In genomic region chr10:119596537-119597404, GRCh38 we compare ENCODE assay signal across 1 cellular context.
A peak's percentile ranks its signal among the peaks of the same experiment; 100 is the strongest.
TF ChIP-seq lines count a peak whose summit lies in the region.

Gene TIAL1 (minus strand): TSS chr10:119596964. CDS start chr10:119596465, 499 bp downstream.

TF ChIP-seq in HEK293, 187 proteins besides CTCF, POLR2A, EP300 and RAD21 (continued from another document and continues in another):
- TF ChIP-seq ZNF37A (tag by site-specific recombination; IDR thresholded peaks at IDR 0.05) = no peak
- TF ChIP-seq ZNF610 (tag by site-specific recombination; IDR thresholded peaks at IDR 0.05; ENCODE audit: borderline replicate concordance) = peak; percentile 82
- TF ChIP-seq SETDB1 (IDR thresholded peaks at IDR 0.05; ENCODE audit: insufficient read length, low read length) = no peak
- TF ChIP-seq PRDM6 (tag by site-specific recombination; IDR thresholded peaks at IDR 0.05) = no peak
- no peak for TF ChIP-seq ZNF132 (tag by site-specific recombination; IDR thresholded peaks at IDR 0.05; ENCODE audit: borderline replicate concordance)
- TF ChIP-seq PATZ1 (tag by site-specific recombination; IDR thresholded peaks at IDR 0.05) = peak; percentile 91
- TF ChIP-seq ZFP41 (tag by site-specific recombination; IDR thresholded peaks at IDR 0.05; ENCODE audit: borderline replicate concordance) = no peak
- TF ChIP-seq ZNF768 (tag by site-specific recombination; IDR thresholded peaks at IDR 0.05) = no peak
- peak; percentile 35; the same call in 1 of the 2 replicates for TF ChIP-seq KLF7 (tag by site-specific recombination; IDR thresholded peaks at IDR 0.05; ENCODE audit: borderline replicate concordance)
- peak; percentile 40; the same call in 1 of the 2 replicates for TF ChIP-seq TRIM28 (IDR thresholded peaks at IDR 0.05; ENCODE audit: borderline replicate concordance, low read length)
- TF ChIP-seq ZNF280C (tag by site-specific recombination; IDR thresholded peaks at IDR 0.05) = no peak
- 0 out of 2 replicates have a peak, but pooled peaks have one; percentile 63 for TF ChIP-seq ZNF449 (tag by site-specific recombination; IDR thresholded peaks at IDR 0.05)
- peak; percentile 95 for TF ChIP-seq ZBTB20 (tag by site-specific recombination; IDR thresholded peaks at IDR 0.05)
- peak; percentile 74; the same call in 1 of the 2 replicates for TF ChIP-seq KLF17 (tag by site-specific recombination; IDR thresholded peaks at IDR 0.05)
- TF ChIP-seq ZBTB10 (tag by site-specific recombination; IDR thresholded peaks at IDR 0.05) = no peak
- peak; percentile 83 for TF ChIP-seq SCRT1 (tag by site-specific recombination; IDR thresholded peaks at IDR 0.05; ENCODE audit: borderline replicate concordance)
- TF ChIP-seq MZF1 (tag by site-specific recombination; IDR thresholded peaks at IDR 0.05; ENCODE audit: borderline replicate concordance) = peak; percentile 66
- TF ChIP-seq KLF16 (tag by site-specific recombination; IDR thresholded peaks at IDR 0.05) = peak; percentile 82; the same call in 1 of the 2 replicates
- TF ChIP-seq ZNF560 (tag by site-specific recombination; IDR thresholded peaks at IDR 0.05; ENCODE audit: borderline replicate concordance) = no peak
- no peak for TF ChIP-seq PRDM2 (tag by site-specific recombination; IDR thresholded peaks at IDR 0.05; ENCODE audit: borderline replicate concordance)
- TF ChIP-seq ZNF513 (tag by site-specific recombination; IDR thresholded peaks at IDR 0.05) = peak; percentile 87
- TF ChIP-seq ZNF555 (tag by site-specific recombination; conservative IDR thresholded peaks at IDR 0.05) = no peak
- TF ChIP-seq WT1 (tag by site-specific recombination; IDR thresholded peaks at IDR 0.05) = no peak
- TF ChIP-seq ZNF664 (tag by site-specific recombination; IDR thresholded peaks at IDR 0.05) = no peak
- TF ChIP-seq ZNF510 (tag by site-specific recombination; IDR thresholded peaks at IDR 0.05; ENCODE audit: insufficient replicate concordance) = no peak
- peak; percentile 55; the same call in 1 of the 2 replicates for TF ChIP-seq OVOL3 (tag by site-specific recombination; IDR thresholded peaks at IDR 0.05)
- TF ChIP-seq ZNF362 (tag by site-specific recombination; IDR thresholded peaks at IDR 0.05) = no peak
- TF ChIP-seq ZNF202 (tag by site-specific recombination; IDR thresholded peaks at IDR 0.05; ENCODE audit: borderline replicate concordance) = no peak
- no peak for TF ChIP-seq ZNF239 (tag by site-specific recombination; IDR thresholded peaks at IDR 0.05)
- TF ChIP-seq ZNF221 (tag by site-specific recombination; IDR thresholded peaks at IDR 0.05; ENCODE audit: borderline replicate concordance) = no peak
- TF ChIP-seq ZNF19 (tag by site-specific recombination; IDR thresholded peaks at IDR 0.05; ENCODE audit: low read depth) = no peak
- no peak for TF ChIP-seq AEBP2 (tag by site-specific recombination; IDR thresholded peaks at IDR 0.05; ENCODE audit: borderline replicate concordance)
- peak; percentile 94 for TF ChIP-seq IKZF3 (tag by site-specific recombination; IDR thresholded peaks at IDR 0.05)
